8 cellular contexts compared by ENCODE assay signal in genomic region chr19:11505504-11506100, GRCh38. TPM values are rescaled to one million over a fixed set of nuclear protein-coding genes. Genes with fewer than 3 reads are reported as not detected.
A peak's percentile ranks its signal among the peaks of the same experiment; 100 is the strongest.
DNase-seq lines count a peak whose midpoint lies in the region; TF ChIP-seq lines count a peak whose summit lies in the region.

TSS of gene ZNF653 (minus strand) at chr19:11505839. CDS start at chr19:11505786, 53 bp downstream.

- CTCF ChIA-PET in RWPE1 (lab: Yijun Ruan, JAX): interaction anchor here (0.7 kb wide), 1 partner anchor 42 kb away, joined by 3 read pairs; no protein-coding TSS in a partner anchor

- H3K36me3 Mint-ChIP-seq in activated T-helper 2 cell treated with anti-CD3 and anti-CD28 coated beads, Interferon-gamma antibody, Interleukin-2, Interleukin-4, amounts not matched to agents 10 μg/mL and 5 μg/mL and 100 μg/mL, durations not matched to agents 14 hours and 24 hours and 36 hours (ENCODE audit: low read depth): peaks cover 16% of the 10 kb centered on the region
- H3K36me3 Mint-ChIP-seq in nephron progenitor cell (ENCODE audit: low read depth): peaks cover 6% of the 10 kb centered on the region
- H3K36me3 Mint-ChIP-seq in stimulated activated naive CD8-positive, alpha-beta T cell treated with anti-CD3 and anti-CD28 coated beads, Interleukin-15, Interleukin-2, amounts not matched to agents 100 ng/mL and 50 ng/mL, for 24 hours (ENCODE audit: low read depth): peaks cover 9% of the 10 kb centered on the region

- no peaks in the 10 kb centered on the region for H3K9me3 Mint-ChIP-seq in activated T-helper 2 cell treated with anti-CD3 and anti-CD28 coated beads, Interferon-gamma antibody, Interleukin-2, Interleukin-4, amounts not matched to agents 10 μg/mL and 5 μg/mL and 100 μg/mL, durations not matched to agents 14 hours and 24 hours and 36 hours
- no peaks in the 10 kb centered on the region for H3K9me3 Mint-ChIP-seq in nephron progenitor cell
- H3K9me3 Mint-ChIP-seq in stimulated activated naive CD8-positive, alpha-beta T cell treated with anti-CD3 and anti-CD28 coated beads, Interleukin-15, Interleukin-2, amounts not matched to agents 100 ng/mL and 50 ng/mL, for 24 hours: no peaks in the 10 kb centered on the region

- peak within 1 kb of the TSS; percentile 65 for H3K4me3 ChIP-seq in fibroblast of pulmonary artery (replicated peaks; ENCODE audit: low read depth, low read length)

- peaks cover 12% of the 10 kb centered on the region for H3K4me1 Mint-ChIP-seq in activated T-helper 2 cell treated with anti-CD3 and anti-CD28 coated beads, Interferon-gamma antibody, Interleukin-2, Interleukin-4, amounts not matched to agents 10 μg/mL and 5 μg/mL and 100 μg/mL, durations not matched to agents 14 hours and 24 hours and 36 hours (ENCODE audit: low read depth)
- peaks cover 27% of the 10 kb centered on the region for H3K4me1 Mint-ChIP-seq in nephron progenitor cell
- peaks cover 25% of the 10 kb centered on the region for H3K4me1 Mint-ChIP-seq in stimulated activated naive CD8-positive, alpha-beta T cell treated with anti-CD3 and anti-CD28 coated beads, Interleukin-15, Interleukin-2, amounts not matched to agents 100 ng/mL and 50 ng/mL, for 24 hours (ENCODE audit: low read depth)

- peak within 1 kb of the TSS; percentile 89 for H3K4me3 Mint-ChIP-seq in activated T-helper 2 cell treated with anti-CD3 and anti-CD28 coated beads, Interferon-gamma antibody, Interleukin-2, Interleukin-4, amounts not matched to agents 10 μg/mL and 5 μg/mL and 100 μg/mL, durations not matched to agents 14 hours and 24 hours and 36 hours (ENCODE audit: low read depth)
- H3K4me3 Mint-ChIP-seq in nephron progenitor cell: peak within 1 kb of the TSS; percentile 88
- H3K4me3 Mint-ChIP-seq in stimulated activated naive CD8-positive, alpha-beta T cell treated with anti-CD3 and anti-CD28 coated beads, Interleukin-15, Interleukin-2, amounts not matched to agents 100 ng/mL and 50 ng/mL, for 24 hours: peak within 1 kb of the TSS; percentile 87

- H3K27me3 Mint-ChIP-seq in activated T-helper 2 cell treated with anti-CD3 and anti-CD28 coated beads, Interferon-gamma antibody, Interleukin-2, Interleukin-4, amounts not matched to agents 10 μg/mL and 5 μg/mL and 100 μg/mL, durations not matched to agents 14 hours and 24 hours and 36 hours (ENCODE audit: low read depth): no peaks in the 10 kb centered on the region
- H3K27me3 Mint-ChIP-seq in nephron progenitor cell (ENCODE audit: low read depth, poor library complexity): peaks cover 3% of the 10 kb centered on the region
- no peaks in the 10 kb centered on the region for H3K27me3 Mint-ChIP-seq in stimulated activated naive CD8-positive, alpha-beta T cell treated with anti-CD3 and anti-CD28 coated beads, Interleukin-15, Interleukin-2, amounts not matched to agents 100 ng/mL and 50 ng/mL, for 24 hours

- POLR2A ChIA-PET in RWPE1 (lab: Yijun Ruan, JAX; ENCODE audit: low non-redundant PET): no interaction called here

- DNase-seq in EL: peak; percentile 97
- DNase-seq in H4 (ENCODE audit: low spot score): peak; percentile 89
- peak; percentile 94 for DNase-seq in LoVo (ENCODE audit: low spot score)
- DNase-seq in RWPE1 (ENCODE audit: low spot score): peak; percentile 99
- DNase-seq in activated T-helper 2 cell treated with anti-CD3 and anti-CD28 coated beads, Interferon-gamma antibody, Interleukin-2, Interleukin-4, amounts not matched to agents 10 μg/mL and 5 μg/mL and 100 μg/mL, durations not matched to agents 14 hours and 24 hours and 36 hours (ENCODE audit: low spot score): peak; percentile 94
- peak; percentile 96 for DNase-seq in fibroblast of pulmonary artery (ENCODE audit: low read depth)
- DNase-seq in nephron progenitor cell: peak; percentile 93

- peak within 1 kb of the TSS; percentile 93 for H3K27ac ChIP-seq in RWPE1

- TF ChIP-seq CTCF in RWPE1 (conservative IDR thresholded peaks at IDR 0.05; ENCODE audit: low read depth): no peak
- no peak for TF ChIP-seq CTCF in fibroblast of pulmonary artery (IDR thresholded peaks at IDR 0.05; ENCODE audit: low read length, missing control alignments)
- TF ChIP-seq CTCF in nephron progenitor cell (IDR thresholded peaks at IDR 0.05): no peak

- intact Hi-C loops in activated T-helper 2 cell treated with anti-CD3 and anti-CD28 coated beads, Interferon-gamma antibody, Interleukin-2, Interleukin-4, amounts not matched to agents 10 μg/mL and 5 μg/mL and 100 μg/mL, durations not matched to agents 14 hours and 24 hours and 36 hours (cut with micrococcal nuclease): loop anchor here (1.0 to 5.0 kb wide), 4 partner anchors 23 to 82 kb away; partner anchors contain the start of genes ECSIT, ODAD3 and PRKCSH

- H3K27ac Mint-ChIP-seq in activated T-helper 2 cell treated with anti-CD3 and anti-CD28 coated beads, Interferon-gamma antibody, Interleukin-2, Interleukin-4, amounts not matched to agents 10 μg/mL and 5 μg/mL and 100 μg/mL, durations not matched to agents 14 hours and 24 hours and 36 hours: peak within 1 kb of the TSS; percentile 90
- peak within 1 kb of the TSS; percentile 98 for H3K27ac Mint-ChIP-seq in nephron progenitor cell
- H3K27ac Mint-ChIP-seq in stimulated activated naive CD8-positive, alpha-beta T cell treated with anti-CD3 and anti-CD28 coated beads, Interleukin-15, Interleukin-2, amounts not matched to agents 100 ng/mL and 50 ng/mL, for 24 hours: peak within 1 kb of the TSS; percentile 93

RNA-seq across cellular contexts. Expression of gene ZNF653, which starts in this region (rescaled TPM):
- 4.6 and 9.8 TPM in 2 replicates for total RNA-seq in H4 (2014; rRNA removed; shearing (Covaris generic))
- total RNA-seq in activated T-helper 2 cell treated with anti-CD3 and anti-CD28 coated beads, Interferon-gamma antibody, Interleukin-2, Interleukin-4, amounts not matched to agents 10 μg/mL and 5 μg/mL and 100 μg/mL, durations not matched to agents 14 hours and 24 hours and 36 hours: 19.4 and 20.1 TPM in 2 replicates

Comparison
In these comparisons a context has a peak if more than half of its experiments do, and no peak if none do; other contexts are left out.
1. Peak in every context shown above with its lines: DNase-seq, H3K4me3 ChIP-seq and H3K27ac ChIP-seq.